Comparison of ENCODE assay signal across 12 cellular contexts in genomic region chr10:129531195-129531968, GRCh38.
A peak's percentile ranks its signal among the peaks of the same experiment; 100 is the strongest.
DNase-seq lines count a peak whose midpoint lies in the region; ATAC-seq, FAIRE-seq and TF ChIP-seq lines count a peak whose summit lies in the region.
"Had no signal": no experiment of that assay in that cellular context is flagged by ENCODE, and none has a peak within 500 bp of the region (broad histone marks: within the 10 kb centered on the region; RNA-seq: fewer than 3 reads in every experiment).

No MANE protein-coding gene starts in this region.

- in situ Hi-C loops in ACHN (cut with HindIII; ENCODE audit: low pct_ligation_motif_present, low pct_unique_long_range_greater_than_20kb, low sequenced_read_pairs), result no loop called here

- H3K4me3 ChIP-seq in body of pancreas, result no peak overlapping the region

- WGBS in body of pancreas, 2 donors, result 74 to 98% methylated on average over 15 of the region's 15 CpGs

- peaks cover 26% of the 10 kb centered on the region for H3K4me1 ChIP-seq in body of pancreas

- intact Hi-C loops in body of pancreas (cut with DNase I), result no loop called here

- no peak for TF ChIP-seq POLR2A in body of pancreas (IDR thresholded peaks at IDR 0.05)

- H3K4me3 Mint-ChIP-seq in activated naive CD4-positive, alpha-beta T cell treated with anti-CD3 and anti-CD28 coated beads, Interleukin-2, amount 10 ng/mL, durations not matched to agents 7 days and 5 days, result no peak overlapping the region
- H3K4me3 Mint-ChIP-seq: activated T-helper 1 cell treated with anti-CD3 and anti-CD28 coated beads, Interleukin-12 subunit alpha, Interleukin-12 subunit beta, Interleukin-2, Interleukin-4 antibody, amounts not matched to agents 30 ng/mL and 10 ng/mL and 1 ng/mL, durations not matched to agents 14 hours and 24 hours and 36 hours had no signal

- H3K9me3 Mint-ChIP-seq in activated naive CD4-positive, alpha-beta T cell treated with anti-CD3 and anti-CD28 coated beads, Interleukin-2, amount 10 ng/mL, durations not matched to agents 7 days and 5 days, result peaks cover 15% of the 10 kb centered on the region

- ATAC-seq in body of pancreas (peak; percentile 88), GM19395 (IDR thresholded peaks at IDR 0.05; ENCODE audit: unreplicated experiment) (no peak)

- H3K27ac ChIP-seq in body of pancreas, result peak overlapping the region; percentile 67 to 88 (median 76)

- H3K36me3 ChIP-seq in body of pancreas (replicated peaks in 1 of 2; ENCODE audit: insufficient read depth in 1 of 2, low read depth in 2 of 2), result no peaks in the 10 kb centered on the region

- peaks cover 20% of the 10 kb centered on the region for H3K36me3 Mint-ChIP-seq in activated naive CD4-positive, alpha-beta T cell treated with anti-CD3 and anti-CD28 coated beads, Interleukin-2, amount 10 ng/mL, durations not matched to agents 7 days and 5 days

- DNase-seq in ACHN (peak; percentile 91), HS-5 (ENCODE audit: low read depth) (peak; percentile 56), body of pancreas (no peak), iPS-NIHi11 (ENCODE audit: low spot score) (peak; percentile 66), D721Med (ENCODE audit: insufficient read length, low spot score) (no peak), pons (ENCODE audit: low spot score) (no peak)
- no peak for DNase-seq in activated naive CD4-positive, alpha-beta T cell treated with anti-CD3 and anti-CD28 coated beads, Interleukin-2, amount 10 ng/mL, durations not matched to agents 7 days and 5 days
- DNase-seq: activated CD4-positive, CD25-positive, alpha-beta regulatory T cell; NCI-H2029 treated with DMSO at 0.1 percent for 48 hours; stimulated activated CD4-positive, alpha-beta T cell treated with anti-CD3 and anti-CD28 coated beads, Interleukin-2, amount 100 ng/mL, for 24 hours had no signal

- H3K9me3 ChIP-seq in body of pancreas, result no peaks in the 10 kb centered on the region

- no peak for FAIRE-seq in D721Med (lab: Jason Lieb, UNC)

- no peaks in the 10 kb centered on the region for H3K27me3 Mint-ChIP-seq in activated naive CD4-positive, alpha-beta T cell treated with anti-CD3 and anti-CD28 coated beads, Interleukin-2, amount 10 ng/mL, durations not matched to agents 7 days and 5 days

- CTCF ChIA-PET in activated naive CD4-positive, alpha-beta T cell treated with anti-CD3 and anti-CD28 coated beads, Interleukin-2, amount 10 ng/mL, durations not matched to agents 7 days and 5 days (lab: Charles Lee), result no interaction called here

- TF ChIP-seq CTCF in body of pancreas (IDR thresholded peaks at IDR 0.05) (no peak), D721Med (IDR thresholded peaks at IDR 0.05; ENCODE audit: insufficient read depth, missing control alignments) (no peak)

- no peak overlapping the region for H3K27ac Mint-ChIP-seq in activated naive CD4-positive, alpha-beta T cell treated with anti-CD3 and anti-CD28 coated beads, Interleukin-2, amount 10 ng/mL, durations not matched to agents 7 days and 5 days
- H3K27ac Mint-ChIP-seq: activated T-helper 1 cell treated with anti-CD3 and anti-CD28 coated beads, Interleukin-12 subunit alpha, Interleukin-12 subunit beta, Interleukin-2, Interleukin-4 antibody, amounts not matched to agents 30 ng/mL and 10 ng/mL and 1 ng/mL, durations not matched to agents 14 hours and 24 hours and 36 hours had no signal

- H3K27me3 ChIP-seq in body of pancreas, result no peaks in the 10 kb centered on the region

- H3K4me1 Mint-ChIP-seq in activated naive CD4-positive, alpha-beta T cell treated with anti-CD3 and anti-CD28 coated beads, Interleukin-2, amount 10 ng/mL, durations not matched to agents 7 days and 5 days, result peaks cover 6% of the 10 kb centered on the region

Comparison
In these comparisons a context has a peak if more than half of its experiments do, and no peak if none do; other contexts are left out.
1. DNase-seq: peak in ACHN (single experiment), HS-5 (single experiment) and iPS-NIHi11 (single experiment); none in body of pancreas (0 of 4), activated naive CD4-positive, alpha-beta T cell treated with anti-CD3 and anti-CD28 coated beads, Interleukin-2, amount 10 ng/mL, durations not matched to agents 7 days and 5 days (single experiment), D721Med (single experiment) and pons (single experiment).